In genomic region chr5:86880785-86881492, GRCh38 we compare ENCODE assay signal across 9 cellular contexts.
DNase-seq lines count a peak whose midpoint lies in the region; ATAC-seq and TF ChIP-seq lines count a peak whose summit lies in the region.
"Had no signal": no experiment of that assay in that cellular context is flagged by ENCODE, and none has a peak within 500 bp of the region (broad histone marks: within the 10 kb centered on the region; RNA-seq: fewer than 3 reads in every experiment).

No MANE protein-coding gene starts in this region.

- H3K27ac Mint-ChIP-seq in naive thymus-derived CD4-positive, alpha-beta T cell = no peak overlapping the region
- H3K27ac Mint-ChIP-seq: activated naive CD4-positive, alpha-beta T cell treated with anti-CD3 and anti-CD28 coated beads, Interleukin-2, amount 50 U/mL, for 24 hours had no signal

- H3K4me1 ChIP-seq in esophagus muscularis mucosa = no peaks in the 10 kb centered on the region
- no peaks in the 10 kb centered on the region for H3K4me1 ChIP-seq in naive thymus-derived CD4-positive, alpha-beta T cell (ENCODE audit: control insufficient read depth in 2 of 2, insufficient read depth in 2 of 2, low read length in 2 of 2)
- no peaks in the 10 kb centered on the region for H3K4me1 ChIP-seq in uterus

- H3K9me3 ChIP-seq in esophagus muscularis mucosa (no peaks in the 10 kb centered on the region), uterus (no peaks in the 10 kb centered on the region)
- no peaks in the 10 kb centered on the region for H3K9me3 ChIP-seq in naive thymus-derived CD4-positive, alpha-beta T cell (ENCODE audit: control insufficient read depth in 2 of 3, low read length in 3 of 3)

- TF ChIP-seq EP300 in esophagus muscularis mucosa (IDR thresholded peaks at IDR 0.05) = no peak

- H3K9me3 Mint-ChIP-seq in naive thymus-derived CD4-positive, alpha-beta T cell = no peaks in the 10 kb centered on the region
- H3K9me3 Mint-ChIP-seq: activated naive CD4-positive, alpha-beta T cell treated with anti-CD3 and anti-CD28 coated beads, Interleukin-2, amount 50 U/mL, for 24 hours had no signal

- peaks cover 0 to 19% (median 7%) of the 10 kb centered on the region in 5 donors for H3K27me3 Mint-ChIP-seq in naive thymus-derived CD4-positive, alpha-beta T cell

- intact Hi-C loops in esophagus muscularis mucosa (cut with DNase I) = loop anchor here (10.0 kb wide), 1 partner anchor 134 kb away; no protein-coding TSS in a partner anchor
- intact Hi-C loops in naive thymus-derived CD4-positive, alpha-beta T cell (cut with micrococcal nuclease) = loop anchor here (1.0 to 5.0 kb wide), 6 partner anchors 87 to 1810 kb away; no protein-coding TSS in a partner anchor
- intact Hi-C loops in uterus (cut with DNase I; ENCODE audit: low total_unique reads) = no loop called here

- WGBS in esophagus muscularis mucosa = 52% methylated on average over 3 of the region's 3 CpGs

- peak; percentile 89 for ATAC-seq in GM19043 (IDR thresholded peaks at IDR 0.05; ENCODE audit: low read depth, unreplicated experiment)
- peak; percentile 95 for ATAC-seq in HG03159 (IDR thresholded peaks at IDR 0.05; ENCODE audit: unreplicated experiment)
- ATAC-seq in naive thymus-derived CD4-positive, alpha-beta T cell = peak; percentile 86

- H3K4me3 Mint-ChIP-seq in naive thymus-derived CD4-positive, alpha-beta T cell = no peak overlapping the region
- H3K4me3 Mint-ChIP-seq: activated naive CD4-positive, alpha-beta T cell treated with anti-CD3 and anti-CD28 coated beads, Interleukin-2, amount 50 U/mL, for 24 hours had no signal

- no peaks in the 10 kb centered on the region for H3K36me3 ChIP-seq in esophagus muscularis mucosa
- no peaks in the 10 kb centered on the region for H3K36me3 ChIP-seq in naive thymus-derived CD4-positive, alpha-beta T cell (ENCODE audit: control insufficient read depth in 2 of 3, insufficient read depth in 3 of 3, low read length in 3 of 3)
- H3K36me3 ChIP-seq in uterus = no peaks in the 10 kb centered on the region

- CTCF ChIA-PET in naive thymus-derived CD4-positive, alpha-beta T cell (lab: Charles Lee) = interaction anchor here (1.2 kb wide), 1 partner anchor 519 kb away, joined by 4 read pairs; no protein-coding TSS in a partner anchor

- no peaks in the 10 kb centered on the region for H3K36me3 Mint-ChIP-seq in naive thymus-derived CD4-positive, alpha-beta T cell
- H3K36me3 Mint-ChIP-seq: activated naive CD4-positive, alpha-beta T cell treated with anti-CD3 and anti-CD28 coated beads, Interleukin-2, amount 50 U/mL, for 24 hours had no signal

- TF ChIP-seq CTCF in esophagus muscularis mucosa (IDR thresholded peaks at IDR 0.05) (peak; percentile 45 to 53 (median 50)), uterus (IDR thresholded peaks at IDR 0.05) (peak; percentile 35 to 58 (median 42))

- POLR2A ChIA-PET in naive thymus-derived CD4-positive, alpha-beta T cell (lab: Charles Lee) = no interaction called here

- peak; percentile 53 for DNase-seq in COLO829 (ENCODE audit: low spot score)
- peak; percentile 62 for DNase-seq in NCI-H226
- peak; percentile 8 to 20 for DNase-seq in activated CD4-positive, alpha-beta T cell treated with anti-CD3 and anti-CD28 coated beads for 4 hours
- DNase-seq in esophagus muscularis mucosa (ENCODE audit: extremely low spot score) = no peak
- peak in 8 of 9 donors; percentile 11 to 45 (median 28) for DNase-seq in naive thymus-derived CD4-positive, alpha-beta T cell
- DNase-seq in uterus = peak; percentile 18 to 22

- TF ChIP-seq POLR2A in esophagus muscularis mucosa (IDR thresholded peaks at IDR 0.05; ENCODE audit: low read depth) (no peak), uterus (IDR thresholded peaks at IDR 0.05) (no peak)

- H3K27me3 ChIP-seq in esophagus muscularis mucosa (no peaks in the 10 kb centered on the region), uterus (no peaks in the 10 kb centered on the region)
- H3K27me3 ChIP-seq in naive thymus-derived CD4-positive, alpha-beta T cell (ENCODE audit: control insufficient read depth in 2 of 2, insufficient read depth in 2 of 2, low read length in 2 of 2) = no peaks in the 10 kb centered on the region

- H3K4me3 ChIP-seq in esophagus muscularis mucosa (no peak overlapping the region), uterus (no peak overlapping the region)
- H3K4me3 ChIP-seq in naive thymus-derived CD4-positive, alpha-beta T cell (ENCODE audit: low read length) = no peak overlapping the region

- no peak overlapping the region for H3K27ac ChIP-seq in esophagus muscularis mucosa (replicated peaks in 1 of 4)
- no peak overlapping the region for H3K27ac ChIP-seq in naive thymus-derived CD4-positive, alpha-beta T cell (ENCODE audit: low read depth, low read length)
- H3K27ac ChIP-seq in uterus = no peak overlapping the region

- H3K4me1 Mint-ChIP-seq in naive thymus-derived CD4-positive, alpha-beta T cell = no peaks in the 10 kb centered on the region
- H3K4me1 Mint-ChIP-seq: activated naive CD4-positive, alpha-beta T cell treated with anti-CD3 and anti-CD28 coated beads, Interleukin-2, amount 50 U/mL, for 24 hours had no signal
